ENCODE assay signal across 27 cellular contexts in the genomic region with DNA sequence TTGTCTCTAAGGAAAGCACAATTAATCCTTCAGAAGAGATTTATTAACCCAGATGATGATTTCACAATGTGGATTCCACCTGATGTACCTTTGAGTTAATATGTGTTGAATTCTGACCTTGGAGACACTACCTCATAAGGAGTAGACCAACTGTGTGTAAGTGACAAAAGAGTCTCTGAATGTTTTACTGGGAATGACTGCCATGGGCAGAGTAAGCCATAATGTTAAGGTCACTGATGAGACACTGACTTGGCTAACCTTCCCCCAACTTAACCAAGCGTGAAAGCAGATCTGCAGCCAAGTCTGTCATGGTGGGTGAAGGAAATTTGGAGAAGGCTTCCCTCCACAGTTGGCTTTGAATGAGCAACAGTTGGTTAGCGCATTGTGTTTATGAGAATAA.
"Had no signal": no experiment of that assay in that cellular context is flagged by ENCODE, and none has a peak within 500 bp of the region (broad histone marks: within the 10 kb centered on the region; RNA-seq: fewer than 3 reads in every experiment).

No MANE protein-coding gene starts in this region.

- DNase-seq: activated CD4-positive, alpha-beta T cell treated with anti-CD3 and anti-CD28 coated beads for 48 hours; activated CD4-positive, alpha-beta T cell treated with anti-CD3 and anti-CD28 coated beads, Interleukin-2, amount 50 U/mL, for 4 hours; activated CD4-positive, CD25-positive, alpha-beta regulatory T cell treated with anti-CD3 and anti-CD28 coated beads, Interleukin-2, amount 50 U/mL, for 72 hours; activated CD8-positive, alpha-beta memory T cell treated with anti-CD3 and anti-CD28 coated beads, Interleukin-2, amount 50 U/mL, for 48 hours; activated CD8-positive, alpha-beta T cell treated with anti-CD3 and anti-CD28 coated beads, Interleukin-2, amount 10 ng/mL, durations not matched to agents 7 days and 5 days; activated effector memory CD4-positive, alpha-beta T cell treated with Interleukin-2 at 50 U/mL for 16 hours; activated naive CD4-positive, alpha-beta T cell treated with Interleukin-2 at 50 U/mL for 16 hours; activated naive CD8-positive, alpha-beta T cell treated with anti-CD3 and anti-CD28 coated beads, Interleukin-2, amount 50 U/mL, for 24 hours; activated T-cell treated with anti-CD3 and anti-CD28 coated beads, Interleukin-2, amount 50 U/mL, for 1 hour; amniotic stem cell; brain microvascular endothelial cell; Karpas-422; NCI-H1105 treated with DMSO at 0.1 percent for 48 hours; NCI-H1436 treated with DMSO at 0.1 percent for 48 hours; NCI-H187; NCI-H2081; NCI-H82; OCI-M1; Right ventricle myocardium superior; SW 1271 had no signal

- H3K4me3 ChIP-seq: ascending aorta, cardiac muscle cell, SJSA1 had no signal

- ATAC-seq: activated CD8-positive, alpha-beta T cell treated with anti-CD3 and anti-CD28 coated beads, Interleukin-2, amount 10 ng/mL, durations not matched to agents 7 days and 5 days; activated naive CD4-positive, alpha-beta T cell treated with anti-CD3 and anti-CD28 coated beads, Interleukin-2, amount 50 U/mL, for 72 hours; activated naive CD8-positive, alpha-beta T cell treated with anti-CD3 and anti-CD28 coated beads, Interleukin-2, amount 50 U/mL, for 24 hours; Panc1; SK-N-SH treated with all-trans-retinoic acid at 6 μM for 48 hours; WTC11 had no signal
